In genomic region chr15:28051920-28052633, GRCh38 we compare ENCODE assay signal across 24 cellular contexts. TPM values are rescaled to one million over a fixed set of nuclear protein-coding genes. Genes with fewer than 3 reads are reported as not detected.
"Had no signal": no experiment of that assay in that cellular context is flagged by ENCODE, and none has a peak within 500 bp of the region (broad histone marks: within the 10 kb centered on the region; RNA-seq: fewer than 3 reads in every experiment).

No MANE protein-coding gene starts in this region.

- H3K4me1 ChIP-seq: adrenal gland, lower lobe of right lung, prostate gland, testis, upper lobe of right lung had no signal

- H3K36me3 ChIP-seq: adrenal gland, lower lobe of right lung, prostate gland, upper lobe of right lung had no signal

- H3K9me3 ChIP-seq: adrenal gland, lower lobe of right lung, prostate gland, testis, upper lobe of right lung had no signal

- H3K4me3 Mint-ChIP-seq: activated B cell treated with CpG ODN at 0.5 μM for 24 hours; activated CD4-positive, alpha-beta T cell treated with anti-CD3 and anti-CD28 coated beads, Interleukin-2, amount 10 ng/mL, durations not matched to agents 24 days and 14 days; activated naive CD4-positive, alpha-beta T cell treated with anti-CD3 and anti-CD28 coated beads for 36 hours; activated T-helper 17 cell treated with anti-CD3 and anti-CD28 coated beads, Interleukin-2, amount 50 U/mL, for 72 hours; central memory CD8-positive, alpha-beta T cell; naive thymus-derived CD4-positive, alpha-beta T cell; stimulated activated naive CD8-positive, alpha-beta T cell treated with anti-CD3 and anti-CD28 coated beads, Interleukin-15, Interleukin-2, amounts not matched to agents 100 ng/mL and 50 ng/mL, for 24 hours; T-helper 1 cell treated with Interleukin-12 subunit alpha and Interleukin-12 subunit beta and Interleukin-4 antibody, amounts not matched to agents 30 μg/mL and 1 μg/mL, for 36 hours had no signal

- H3K4me3 ChIP-seq: adrenal gland, lower lobe of right lung, prostate gland, testis, upper lobe of right lung had no signal

- H3K27ac Mint-ChIP-seq: activated B cell treated with CpG ODN at 0.5 μM for 24 hours; activated CD4-positive, alpha-beta T cell treated with anti-CD3 and anti-CD28 coated beads, Interleukin-2, amount 10 ng/mL, durations not matched to agents 24 days and 14 days; activated naive CD4-positive, alpha-beta T cell treated with anti-CD3 and anti-CD28 coated beads for 36 hours; activated T-helper 17 cell treated with anti-CD3 and anti-CD28 coated beads, Interleukin-2, amount 50 U/mL, for 72 hours; naive thymus-derived CD4-positive, alpha-beta T cell; stimulated activated naive CD8-positive, alpha-beta T cell treated with anti-CD3 and anti-CD28 coated beads, Interleukin-15, Interleukin-2, amounts not matched to agents 100 ng/mL and 50 ng/mL, for 24 hours; T-helper 1 cell treated with Interleukin-12 subunit alpha and Interleukin-12 subunit beta and Interleukin-4 antibody, amounts not matched to agents 30 μg/mL and 1 μg/mL, for 36 hours had no signal

- ATAC-seq: activated T-helper 17 cell treated with anti-CD3 and anti-CD28 coated beads, Interleukin-2, amount 50 U/mL, for 72 hours; lower lobe of right lung; naive thymus-derived CD4-positive, alpha-beta T cell; sciatic nerve; upper lobe of right lung had no signal

- H3K27me3 ChIP-seq: adrenal gland, testis, upper lobe of right lung had no signal

- H3K9me3 Mint-ChIP-seq: activated CD4-positive, alpha-beta T cell treated with anti-CD3 and anti-CD28 coated beads, Interleukin-2, amount 10 ng/mL, durations not matched to agents 24 days and 14 days; T-helper 1 cell treated with Interleukin-12 subunit alpha and Interleukin-12 subunit beta and Interleukin-4 antibody, amounts not matched to agents 30 μg/mL and 1 μg/mL, for 36 hours had no signal

- DNase-seq: activated B cell treated with CpG ODN at 0.5 μM for 24 hours; activated CD4-positive, alpha-beta T cell treated with anti-CD3 and anti-CD28 coated beads, Interleukin-2, amount 10 ng/mL, durations not matched to agents 24 days and 14 days; activated CD8-positive, alpha-beta memory T cell treated with anti-CD3 and anti-CD28 coated beads for 24 hours; activated naive CD4-positive, alpha-beta T cell treated with anti-CD3 and anti-CD28 coated beads for 36 hours; activated T-cell treated with anti-CD3 and anti-CD28 coated beads for 4 hours; adrenal gland; cortex of kidney; effector memory CD4-positive, alpha-beta T cell; kidney glomerular epithelial cell; lower lobe of right lung; midbrain; naive thymus-derived CD4-positive, alpha-beta T cell; nucleus accumbens; stimulated activated CD4-positive, alpha-beta T cell treated with anti-CD3 and anti-CD28 coated beads, Interleukin-2, amount 100 ng/mL, for 48 hours; stimulated activated CD8-positive, alpha-beta memory T cell treated with anti-CD3 and anti-CD28 coated beads, Interleukin-4, amount 100 ng/mL, for 48 hours; testis; upper lobe of right lung had no signal

- H3K4me1 Mint-ChIP-seq: activated B cell treated with CpG ODN at 0.5 μM for 24 hours; activated CD4-positive, alpha-beta T cell treated with anti-CD3 and anti-CD28 coated beads, Interleukin-2, amount 10 ng/mL, durations not matched to agents 24 days and 14 days; activated T-helper 17 cell treated with anti-CD3 and anti-CD28 coated beads, Interleukin-2, amount 50 U/mL, for 72 hours; naive thymus-derived CD4-positive, alpha-beta T cell had no signal

- H3K27me3 Mint-ChIP-seq: activated B cell treated with CpG ODN at 0.5 μM for 24 hours had no signal

- H3K27ac ChIP-seq: adrenal gland, epithelial cell of prostate, lower lobe of right lung, prostate gland, testis, upper lobe of right lung had no signal

RNA-seq across cellular contexts. Expression of gene OCA2, which starts 47.0 kb away (rescaled TPM):
- total RNA-seq: activated B cell treated with CpG ODN at 0.5 μM for 24 hours; activated CD4-positive, alpha-beta T cell treated with anti-CD3 and anti-CD28 coated beads, Interleukin-2, amount 10 ng/mL, durations not matched to agents 24 days and 14 days; activated naive CD4-positive, alpha-beta T cell treated with anti-CD3 and anti-CD28 coated beads for 36 hours; activated T-helper 17 cell treated with anti-CD3 and anti-CD28 coated beads, Interleukin-2, amount 50 U/mL, for 72 hours; naive thymus-derived CD4-positive, alpha-beta T cell had no signal
- polyA plus RNA-seq: naive thymus-derived CD4-positive, alpha-beta T cell had no signal
